Comparison of ENCODE assay signal across 11 cellular contexts in the genomic region with DNA sequence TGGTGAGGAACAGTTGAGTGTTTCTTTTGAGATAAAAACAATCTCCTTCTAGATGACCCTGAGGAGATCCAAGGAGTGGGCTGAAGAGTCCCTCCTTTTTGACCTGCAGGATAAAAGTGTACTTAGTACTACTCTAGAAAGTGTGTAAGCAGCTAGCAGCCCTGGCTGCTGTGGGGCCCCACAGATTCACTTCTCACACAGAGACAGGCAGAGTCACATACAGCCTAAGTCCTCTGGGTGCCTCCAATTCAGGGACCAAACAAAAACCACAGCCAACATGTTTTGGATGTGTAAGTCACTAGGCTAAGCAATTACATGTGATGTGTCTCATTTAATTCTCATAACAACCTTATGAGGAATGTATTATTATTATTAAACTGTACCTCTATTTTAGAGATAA.
DNase-seq lines count a peak whose midpoint lies in the region; ATAC-seq, FAIRE-seq and TF ChIP-seq lines count a peak whose summit lies in the region.
"Had no signal": no experiment of that assay in that cellular context is flagged by ENCODE, and none has a peak within 500 bp of the region (broad histone marks: within the 10 kb centered on the region; RNA-seq: fewer than 3 reads in every experiment).

No MANE protein-coding gene starts in this region.

- DNase-seq in adipocyte (ENCODE audit: low read depth) (no peak), H54 (ENCODE audit: insufficient read length, low spot score) (no peak), left lung (no peak), dermis blood vessel endothelial cell (no peak), left lobe of liver (ENCODE audit: low spot score) (no peak)
- DNase-seq: DMS53, NCI-H187, stomach had no signal

- H3K9ac ChIP-seq in adipocyte (ENCODE audit: low read length): peak overlapping the region; percentile 18

- H3K27me3 ChIP-seq in adipocyte (replicated peaks; ENCODE audit: control insufficient read depth, insufficient read depth, low read length) (no peaks in the 10 kb centered on the region), left lung (no peaks in the 10 kb centered on the region)
- H3K27me3 ChIP-seq: stomach had no signal

- H3K36me3 ChIP-seq in adipocyte (ENCODE audit: control insufficient read depth, insufficient read depth, low read length, severe bottlenecking) (no peaks in the 10 kb centered on the region), left lung (no peaks in the 10 kb centered on the region)
- H3K36me3 ChIP-seq: stomach had no signal

- no peak for FAIRE-seq in H54 (lab: Jason Lieb, UNC)

- no peaks in the 10 kb centered on the region for H3K9me3 ChIP-seq in adipocyte (ENCODE audit: control insufficient read depth, low read length)
- no peaks in the 10 kb centered on the region for H3K9me3 ChIP-seq in left lung
- H3K9me3 ChIP-seq: stomach had no signal

- H3K4me3 ChIP-seq in adipocyte (ENCODE audit: low read length) (no peak overlapping the region), left lung (no peak overlapping the region)
- H3K4me3 ChIP-seq: stomach had no signal

- no peak for TF ChIP-seq POLR2A in H54 (IDR thresholded peaks at IDR 0.05; ENCODE audit: low read depth, low read length)

- H3K27ac ChIP-seq in left lung: peak overlapping the region in 1 of 2 donors; percentile 42

- TF ChIP-seq CTCF in left lung (IDR thresholded peaks at IDR 0.05): no peak

- intact Hi-C loops in left lung (cut with DNase I): no loop called here

- ATAC-seq in GM18870 (IDR thresholded peaks at IDR 0.05; ENCODE audit: unreplicated experiment) (peak; percentile 42), GM21381 (IDR thresholded peaks at IDR 0.05; ENCODE audit: unreplicated experiment) (peak; percentile 69), HG03103 (IDR thresholded peaks at IDR 0.05; ENCODE audit: low read depth, unreplicated experiment) (peak; percentile 56), left lung (no peak), left lobe of liver (no peak)

- H3K4me1 ChIP-seq in adipocyte (ENCODE audit: control insufficient read depth, insufficient read depth, low read length) (peaks cover 6% of the 10 kb centered on the region), left lung (no peaks in the 10 kb centered on the region)
- H3K4me1 ChIP-seq: stomach had no signal

Comparison
In these comparisons a context has a peak if more than half of its experiments do, and no peak if none do; other contexts are left out.
1. ATAC-seq: peak in GM18870 (single experiment), GM21381 (single experiment) and HG03103 (single experiment); none in left lung (single experiment) and left lobe of liver (single experiment).